8 cellular contexts compared by ENCODE assay signal in genomic region chrY:12427361-12427760, GRCh38.
"Had no signal": no experiment of that assay in that cellular context is flagged by ENCODE, and none has a peak within 500 bp of the region (broad histone marks: within the 10 kb centered on the region; RNA-seq: fewer than 3 reads in every experiment).

No MANE protein-coding gene starts in this region.

- H3K4me3 ChIP-seq: GM23248, HAP-1 had no signal

- H3K27ac ChIP-seq: GM23248, HL-60 had no signal

- DNase-seq: GM23248, GOT3, H7, HFFc6 had no signal

- H3K9me3 ChIP-seq: HAP-1 had no signal

- H3K4me1 ChIP-seq: HAP-1 had no signal

- H3K36me3 ChIP-seq: HAP-1 had no signal

- ATAC-seq: HCT116, HepG2 had no signal
